In the genomic region with DNA sequence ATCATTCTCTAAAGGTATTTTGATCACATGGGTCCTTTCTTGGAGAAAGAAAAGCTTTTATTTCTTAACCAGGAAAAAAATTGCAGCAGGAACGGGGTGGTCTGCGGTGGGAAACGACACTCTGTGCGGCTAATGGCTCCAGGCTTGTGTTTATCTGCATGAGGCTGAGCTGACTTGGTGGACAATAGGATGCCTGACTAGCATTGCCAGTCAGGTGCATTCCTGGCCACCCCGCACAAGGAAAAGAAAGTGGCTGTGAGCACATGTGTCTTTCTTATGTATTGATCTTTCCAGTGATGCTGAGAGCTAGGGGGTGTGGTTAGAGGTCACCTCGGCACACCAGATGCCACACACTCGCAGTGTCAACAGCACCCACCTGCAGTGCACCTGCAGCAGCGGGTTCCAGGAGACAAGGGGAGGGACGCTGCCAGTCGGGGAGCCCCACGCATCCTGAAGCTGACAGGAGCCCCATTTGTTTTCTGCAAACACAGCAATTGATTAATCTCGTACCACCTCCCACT, we compare ENCODE assay signal across 21 cellular contexts.
DNase-seq lines count a peak whose midpoint lies in the region; ATAC-seq and TF ChIP-seq lines count a peak whose summit lies in the region.
"Had no signal": no experiment of that assay in that cellular context is flagged by ENCODE, and none has a peak within 500 bp of the region (broad histone marks: within the 10 kb centered on the region; RNA-seq: fewer than 3 reads in every experiment).

No MANE protein-coding gene starts in this region.

- no peaks in the 10 kb centered on the region for H3F3A ChIP-seq in PC-9 (ENCODE audit: insufficient read depth, low read depth)

- H3K9me2 ChIP-seq in PC-9 (ENCODE audit: insufficient read depth), result no peaks in the 10 kb centered on the region

- POLR2A ChIA-PET in PC-9 (lab: Charles Lee; ENCODE audit: unreplicated experiment), result no interaction called here

- no peaks in the 10 kb centered on the region for H3K9me3 ChIP-seq in PC-9 (ENCODE audit: insufficient read depth, low read depth)
- H3K9me3 ChIP-seq: BE2C, mucosa of descending colon, transverse colon had no signal

- CTCF ChIA-PET in PC-9 (lab: Charles Lee), result no interaction called here

- no peak for ATAC-seq in GM18870 (IDR thresholded peaks at IDR 0.05; ENCODE audit: unreplicated experiment)
- ATAC-seq: activated CD4-positive, alpha-beta T cell treated with anti-CD3 and anti-CD28 coated beads for 36 hours; GM12878; mucosa of descending colon had no signal

- H4K20me1 ChIP-seq in PC-9 (ENCODE audit: insufficient read depth), result no peaks in the 10 kb centered on the region

- H3K27me3 ChIP-seq in PC-9 (ENCODE audit: insufficient read depth, low read depth), result peaks cover 59% of the 10 kb centered on the region
- H3K27me3 ChIP-seq: transverse colon had no signal

- intact Hi-C loops in PC-9 (cut with micrococcal nuclease; ENCODE audit: unreplicated experiment), result loop anchor here (10.0 kb wide), 1 partner anchor 175 kb away; no protein-coding TSS in a partner anchor

- no peak overlapping the region for H2AFZ ChIP-seq in PC-9

- H3K4me3 ChIP-seq in PC-9, result no peak overlapping the region
- H3K4me3 ChIP-seq: cardiac muscle cell, GM12878, lung, mucosa of descending colon, transverse colon had no signal

- DNase-seq in NCI-H2081 (lab: John Stamatoyannopoulos, UW) (peak; percentile 16 to 48), NCI-H2081 treated with DMSO at 0.1 percent for 48 hours (lab: John Stamatoyannopoulos, UW) (no peak), NCI-H146 treated with DMSO at 0.1 percent for 48 hours (lab: John Stamatoyannopoulos, UW; ENCODE audit: unreplicated experiment) (peak; percentile 60), PC-9 (no peak), retina (peak; percentile 45), NAMALWA (ENCODE audit: low spot score) (no peak), NCI-H128 (lab: John Stamatoyannopoulos, UW; ENCODE audit: unreplicated experiment) (no peak)
- DNase-seq: activated CD4-positive, alpha-beta T cell treated with anti-CD3 and anti-CD28 coated beads for 36 hours; activated T-cell treated with anti-CD3 and anti-CD28 coated beads for 4 hours; anterior cingulate cortex; BE2C; cortex of kidney; foreskin fibroblast; kidney glomerular epithelial cell; mucosa of descending colon; OCI-M1; transverse colon had no signal

- no peaks in the 10 kb centered on the region for H3K36me3 ChIP-seq in PC-9 (ENCODE audit: low read depth)
- H3K36me3 ChIP-seq: BE2C, cardiac muscle cell, transverse colon had no signal

- no peak for TF ChIP-seq CTCF in PC-9 (conservative IDR thresholded peaks at IDR 0.05)

- H3K79me2 ChIP-seq in PC-9 (ENCODE audit: low read depth), result no peaks in the 10 kb centered on the region

- no peak overlapping the region for H3K27ac ChIP-seq in PC-9
- H3K27ac ChIP-seq: cardiac muscle cell, transverse colon had no signal

- BruUV-seq in PC-9 (replicated peaks; lab: Mats Ljungman, UMichigan), result no TSS peak

- peak overlapping the region; percentile 22; the same call in 1 of the 2 replicates for H3K4me2 ChIP-seq in PC-9

- H3K4me1 ChIP-seq in PC-9 (replicated peaks; ENCODE audit: insufficient read depth), result no peaks in the 10 kb centered on the region; the same call in 1 of the 2 replicates
- H3K4me1 ChIP-seq: BE2C, transverse colon had no signal

Comparison
In these comparisons a context has a peak if more than half of its experiments do, and no peak if none do; other contexts are left out.
1. DNase-seq: peak in NCI-H2081 (2 of 2), NCI-H146 treated with DMSO at 0.1 percent for 48 hours (single experiment) and retina (single experiment); none in NCI-H2081 treated with DMSO at 0.1 percent for 48 hours (single experiment), PC-9 (0 of 2), NAMALWA (single experiment) and NCI-H128 (single experiment).